In genomic region chr4:72338060-72338459, GRCh38 we compare ENCODE assay signal across 32 cellular contexts.
"Had no signal": no experiment of that assay in that cellular context is flagged by ENCODE, and none has a peak within 500 bp of the region (broad histone marks: within the 10 kb centered on the region; RNA-seq: fewer than 3 reads in every experiment).

No MANE protein-coding gene starts in this region.

- H3K27ac ChIP-seq: ascending aorta, cardiac muscle cell, Peyer's patch, RWPE1, SJCRH30, SK-N-MC, WERI-Rb-1 had no signal

- H3K36me3 ChIP-seq: ascending aorta, cardiac muscle cell, Peyer's patch, SJCRH30, WERI-Rb-1 had no signal

- DNase-seq: activated CD4-positive, alpha-beta memory T cell treated with anti-CD3 and anti-CD28 coated beads, Interleukin-2, amount 10 ng/mL, durations not matched to agents 7 days and 5 days; activated CD4-positive, alpha-beta T cell treated with anti-CD3 and anti-CD28 coated beads for 1 hour; activated CD4-positive, alpha-beta T cell treated with anti-CD3 and anti-CD28 coated beads for 48 hours; activated CD4-positive, CD25-positive, alpha-beta regulatory T cell; activated CD8-positive, alpha-beta memory T cell treated with anti-CD3 and anti-CD28 coated beads for 24 hours; activated CD8-positive, alpha-beta memory T cell treated with anti-CD3 and anti-CD28 coated beads, Interleukin-2, amount 10 ng/mL, durations not matched to agents 7 days and 5 days; activated CD8-positive, alpha-beta memory T cell treated with anti-CD3 and anti-CD28 coated beads, Interleukin-2, amount 50 U/mL, for 48 hours; activated effector memory CD4-positive, alpha-beta T cell treated with Interleukin-2 at 50 U/mL for 16 hours; activated naive CD4-positive, alpha-beta T cell treated with anti-CD3 and anti-CD28 coated beads, Interleukin-2, amount 50 U/mL, for 16 hours; activated naive CD8-positive, alpha-beta T cell treated with anti-CD3 and anti-CD28 coated beads for 36 hours; activated T-cell treated with anti-CD3 and anti-CD28 coated beads, Interleukin-2, amount 50 U/mL, for 48 hours; amniotic stem cell; Karpas-422; KBM-7; NCI-H1048; NCI-H1105 treated with DMSO at 0.1 percent for 48 hours; NCI-H1436; NCI-H1694; NCI-H2029; NCI-H510A; NCI-H748 treated with DMSO at 0.1 percent for 48 hours; NK-92 treated with Interleukin-12 subunit alpha and Interleukin-12 subunit beta, amount 100 ng/mL, for 24 hours; PC-3; Peyer's patch; SHP77; SJCRH30; T1000; WERI-Rb-1 had no signal

- ATAC-seq: activated CD8-positive, alpha-beta memory T cell treated with anti-CD3 and anti-CD28 coated beads, Interleukin-2, amount 10 ng/mL, durations not matched to agents 7 days and 5 days; PC-3 had no signal

- H3K9me3 ChIP-seq: ascending aorta, Peyer's patch, SJCRH30 had no signal

- H3K4me3 ChIP-seq: ascending aorta, cardiac muscle cell, Peyer's patch, SJCRH30, SK-N-MC had no signal

- H3K4me1 ChIP-seq: Peyer's patch, SJCRH30 had no signal

- H3K27me3 ChIP-seq: ascending aorta, cardiac muscle cell, Peyer's patch, SJCRH30 had no signal
